1 cellular context compared by ENCODE assay signal in genomic region chr17:27618417-27618816, GRCh38.
TF ChIP-seq lines count a peak whose summit lies in the region.

No MANE protein-coding gene starts in this region.

TF ChIP-seq in K562, 482 proteins besides CTCF, POLR2A, EP300 and RAD21:
- TF ChIP-seq NFIC (IDR thresholded peaks at IDR 0.05) (peak; percentile 69), GTF2F1 (IDR thresholded peaks at IDR 0.05; ENCODE audit: low read depth, low read length) (no peak)
